In the genomic region with DNA sequence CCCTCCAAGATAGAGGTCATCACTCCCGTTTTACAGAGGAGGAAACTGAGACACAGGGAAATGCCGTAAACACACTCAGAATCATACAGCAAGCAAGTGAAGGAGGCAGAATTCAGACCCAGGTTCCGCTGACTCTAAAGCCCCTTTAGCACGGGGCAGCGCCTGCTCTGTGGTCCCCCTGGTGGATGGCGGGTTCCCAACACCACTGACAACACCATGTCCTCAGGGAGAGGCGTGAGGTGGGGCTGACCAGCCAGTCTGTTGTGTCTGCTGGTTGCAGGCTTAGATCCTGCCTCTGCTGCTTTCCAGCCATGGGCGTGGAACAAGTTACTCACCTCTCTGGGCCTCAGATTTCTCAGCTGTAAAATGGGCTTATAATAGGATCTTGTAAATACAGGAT, we compare ENCODE assay signal across 7 cellular contexts.
A peak's percentile ranks its signal among the peaks of the same experiment; 100 is the strongest.
DNase-seq lines count a peak whose midpoint lies in the region; ATAC-seq and TF ChIP-seq lines count a peak whose summit lies in the region.

No MANE protein-coding gene starts in this region.

- no peaks in the 10 kb centered on the region for H3K4me1 ChIP-seq in parathyroid adenoma

- H3K9me3 Mint-ChIP-seq in endothelial cell (ENCODE audit: unreplicated experiment) = no peaks in the 10 kb centered on the region

- H3K27me3 Mint-ChIP-seq in endothelial cell (ENCODE audit: unreplicated experiment) = peaks cover 6% of the 10 kb centered on the region

- no peaks in the 10 kb centered on the region for H3K79me2 ChIP-seq in parathyroid adenoma

- H3K27me3 ChIP-seq in parathyroid adenoma (ENCODE audit: control insufficient read depth, insufficient read depth, low read length) = peaks cover 3% of the 10 kb centered on the region

- no peak overlapping the region for H3K4me3 ChIP-seq in parathyroid adenoma (ENCODE audit: low read depth, low read length)

- no peak overlapping the region for H3K4me2 ChIP-seq in parathyroid adenoma (ENCODE audit: low read length)

- DNase-seq in GM13976 (ENCODE audit: low spot score) = no peak
- peak; percentile 68 for DNase-seq in NCI-H748 (lab: John Stamatoyannopoulos, UW; ENCODE audit: unreplicated experiment)
- peak; percentile 78 for DNase-seq in endothelial cell (ENCODE audit: low spot score)
- no peak for DNase-seq in DMS153 treated with DMSO at 0.1 percent for 48 hours (lab: John Stamatoyannopoulos, UW; ENCODE audit: unreplicated experiment)
- no peak for DNase-seq in amygdala (lab: John Stamatoyannopoulos, UW)

- no peaks in the 10 kb centered on the region for H3K4me1 Mint-ChIP-seq in endothelial cell (ENCODE audit: unreplicated experiment)

- TF ChIP-seq CTCF in GM13976 (IDR thresholded peaks at IDR 0.05; ENCODE audit: borderline replicate concordance, control extremely low read depth, extremely low read depth, insufficient read depth, missing control alignments) (peak; percentile 13), endothelial cell (IDR thresholded peaks at IDR 0.05; ENCODE audit: unreplicated experiment) (peak; percentile 65), parathyroid adenoma (IDR thresholded peaks at IDR 0.05) (peak; percentile 10)

- no peak overlapping the region for H3K9ac ChIP-seq in parathyroid adenoma

- no peak overlapping the region for H2AFZ ChIP-seq in parathyroid adenoma

- H3K27ac ChIP-seq in parathyroid adenoma = no peak overlapping the region

- H3K9me3 ChIP-seq in parathyroid adenoma (ENCODE audit: control insufficient read depth, low read length) = no peaks in the 10 kb centered on the region

- H3K4me3 Mint-ChIP-seq in endothelial cell (ENCODE audit: unreplicated experiment) = no peak overlapping the region

- H3K27ac Mint-ChIP-seq in endothelial cell (ENCODE audit: unreplicated experiment) = no peak overlapping the region

- no peak for ATAC-seq in GM18520 (IDR thresholded peaks at IDR 0.05; ENCODE audit: unreplicated experiment)

- in situ Hi-C loops in GM13976 (cut with MboI; ENCODE audit: low sequenced_read_pairs, unreplicated experiment) = no loop called here

- H3K36me3 Mint-ChIP-seq in endothelial cell (ENCODE audit: low read depth, unreplicated experiment) = no peaks in the 10 kb centered on the region

- H3K36me3 ChIP-seq in parathyroid adenoma (ENCODE audit: control insufficient read depth, insufficient read depth, low read length) = no peaks in the 10 kb centered on the region

Comparison
In these comparisons a context has a peak if more than half of its experiments do, and no peak if none do; other contexts are left out.
1. DNase-seq: peak in NCI-H748 (single experiment) and endothelial cell (single experiment); none in GM13976 (single experiment), DMS153 treated with DMSO at 0.1 percent for 48 hours (single experiment) and amygdala (0 of 56).
2. CTCF ChIP-seq: peak in every context shown above with its lines; median percentile 65 in endothelial cell; 13 in GM13976; 10 in parathyroid adenoma.